ENCODE assay signal across 10 cellular contexts in the genomic region with DNA sequence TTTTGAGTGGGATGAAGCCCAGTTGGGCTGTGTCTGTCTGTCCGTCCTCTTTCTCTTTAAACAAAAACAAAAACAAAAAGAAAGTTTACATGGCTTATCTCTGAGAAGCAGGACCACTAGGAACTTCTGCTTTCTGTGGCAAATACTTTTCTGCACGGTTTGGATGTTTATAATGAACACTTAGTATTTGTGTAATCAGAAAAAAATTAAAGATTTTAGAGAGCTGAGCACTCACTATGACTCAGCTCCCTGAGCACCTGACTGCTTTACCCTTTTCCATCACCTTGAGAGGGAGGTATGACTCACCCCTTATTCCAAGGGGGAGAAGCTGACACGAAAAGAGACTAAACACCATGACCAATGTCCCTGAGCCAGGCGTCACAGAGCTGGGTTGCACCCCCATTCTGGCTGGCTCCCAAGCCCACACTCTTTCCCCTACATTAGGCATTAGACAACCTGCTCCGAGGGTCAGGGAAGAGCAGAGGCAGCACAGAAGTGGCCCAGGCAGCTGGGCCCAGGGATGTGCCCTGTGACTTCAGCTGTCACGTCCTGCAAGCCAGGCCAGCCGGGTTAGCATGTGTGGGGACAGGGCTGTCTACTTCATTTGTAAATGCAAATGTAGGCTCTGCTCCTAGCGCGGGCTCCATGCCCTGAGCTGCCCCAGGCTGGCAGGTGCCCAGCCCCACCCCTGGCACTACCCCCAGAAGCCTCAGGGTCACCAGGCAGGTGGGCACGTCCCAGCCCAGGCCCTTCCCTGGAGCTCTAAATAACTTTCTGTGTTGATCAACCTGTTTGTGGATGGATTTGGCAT. TPM values are rescaled to one million over a fixed set of nuclear protein-coding genes. Genes with fewer than 3 reads are reported as not detected.
DNase-seq lines count a peak whose midpoint lies in the region; ATAC-seq and TF ChIP-seq lines count a peak whose summit lies in the region.
"Had no signal": no experiment of that assay in that cellular context is flagged by ENCODE, and none has a peak within 500 bp of the region (broad histone marks: within the 10 kb centered on the region; RNA-seq: fewer than 3 reads in every experiment).

No MANE protein-coding gene starts in this region.

- H3K27me3 ChIP-seq in right atrium auricular region = no peaks in the 10 kb centered on the region
- no peaks in the 10 kb centered on the region for H3K27me3 ChIP-seq in upper lobe of left lung

- H3K4me1 ChIP-seq in right atrium auricular region = peaks cover 0 to 12% of the 10 kb centered on the region in 2 donors
- peaks cover 0 to 17% (median 5%) of the 10 kb centered on the region in 4 donors for H3K4me1 ChIP-seq in upper lobe of left lung

- H3K36me3 Mint-ChIP-seq in activated naive CD4-positive, alpha-beta T cell treated with anti-CD3 and anti-CD28 coated beads, Interleukin-2, amount 50 U/mL, for 24 hours = no peaks in the 10 kb centered on the region
- no peaks in the 10 kb centered on the region for H3K36me3 Mint-ChIP-seq in activated naive CD4-positive, alpha-beta T cell treated with anti-CD3 and anti-CD28 coated beads, Interleukin-2, amount 10 ng/mL, durations not matched to agents 7 days and 5 days
- no peaks in the 10 kb centered on the region for H3K36me3 Mint-ChIP-seq in activated T-helper 1 cell treated with anti-CD3 and anti-CD28 coated beads, Interleukin-12 subunit alpha, Interleukin-12 subunit beta, Interleukin-2, Interleukin-4 antibody, amounts not matched to agents 30 ng/mL and 10 ng/mL and 1 ng/mL, durations not matched to agents 14 hours and 24 hours and 36 hours (ENCODE audit: low read depth)

- no peaks in the 10 kb centered on the region for H3K9me3 ChIP-seq in right atrium auricular region
- H3K9me3 ChIP-seq in upper lobe of left lung = no peaks in the 10 kb centered on the region

- TF ChIP-seq POLR2A in upper lobe of left lung (IDR thresholded peaks at IDR 0.05) = no peak

- intact Hi-C loops in activated T-helper 1 cell treated with anti-CD3 and anti-CD28 coated beads, Interleukin-12 subunit alpha, Interleukin-12 subunit beta, Interleukin-2, Interleukin-4 antibody, amounts not matched to agents 30 ng/mL and 10 ng/mL and 1 ng/mL, durations not matched to agents 14 hours and 24 hours and 36 hours (cut with micrococcal nuclease) = no loop called here

- H3K27ac ChIP-seq in right atrium auricular region (peak overlapping the region; percentile 56 to 59), upper lobe of left lung (peak overlapping the region; percentile 34 to 86 (median 67))

- 18 to 19% methylated on average over 8 to 9 of the region's 10 CpGs for WGBS in upper lobe of left lung, 2 donors

- H3K36me3 ChIP-seq in right atrium auricular region = no peaks in the 10 kb centered on the region
- no peaks in the 10 kb centered on the region for H3K36me3 ChIP-seq in upper lobe of left lung

- TF ChIP-seq EP300 in upper lobe of left lung (IDR thresholded peaks at IDR 0.05) = peak in 2 of 4 donors; percentile 16 to 89

- peak; percentile 34 for ATAC-seq in SK-N-SH treated with all-trans-retinoic acid at 6 μM for 48 hours
- peak; percentile 45 to 81 for ATAC-seq in upper lobe of left lung (ENCODE audit: low FRiP score in 2 of 2)

- peaks cover 6% of the 10 kb centered on the region for H3K27me3 Mint-ChIP-seq in activated naive CD4-positive, alpha-beta T cell treated with anti-CD3 and anti-CD28 coated beads, Interleukin-2, amount 50 U/mL, for 24 hours
- peaks cover 24% of the 10 kb centered on the region for H3K27me3 Mint-ChIP-seq in activated naive CD4-positive, alpha-beta T cell treated with anti-CD3 and anti-CD28 coated beads, Interleukin-2, amount 10 ng/mL, durations not matched to agents 7 days and 5 days
- no peaks in the 10 kb centered on the region for H3K27me3 Mint-ChIP-seq in activated T-helper 1 cell treated with anti-CD3 and anti-CD28 coated beads, Interleukin-12 subunit alpha, Interleukin-12 subunit beta, Interleukin-2, Interleukin-4 antibody, amounts not matched to agents 30 ng/mL and 10 ng/mL and 1 ng/mL, durations not matched to agents 14 hours and 24 hours and 36 hours (ENCODE audit: insufficient read depth)

- no peak for TF ChIP-seq CTCF in right atrium auricular region (IDR thresholded peaks at IDR 0.05)
- TF ChIP-seq CTCF in upper lobe of left lung (IDR thresholded peaks at IDR 0.05) = no peak

- peaks cover 5% of the 10 kb centered on the region for H3K4me1 Mint-ChIP-seq in activated naive CD4-positive, alpha-beta T cell treated with anti-CD3 and anti-CD28 coated beads, Interleukin-2, amount 50 U/mL, for 24 hours
- no peaks in the 10 kb centered on the region for H3K4me1 Mint-ChIP-seq in activated naive CD4-positive, alpha-beta T cell treated with anti-CD3 and anti-CD28 coated beads, Interleukin-2, amount 10 ng/mL, durations not matched to agents 7 days and 5 days
- peaks cover 7% of the 10 kb centered on the region for H3K4me1 Mint-ChIP-seq in activated T-helper 1 cell treated with anti-CD3 and anti-CD28 coated beads, Interleukin-12 subunit alpha, Interleukin-12 subunit beta, Interleukin-2, Interleukin-4 antibody, amounts not matched to agents 30 ng/mL and 10 ng/mL and 1 ng/mL, durations not matched to agents 14 hours and 24 hours and 36 hours (ENCODE audit: low read depth)

- H3K9me3 Mint-ChIP-seq in activated naive CD4-positive, alpha-beta T cell treated with anti-CD3 and anti-CD28 coated beads, Interleukin-2, amount 50 U/mL, for 24 hours = no peaks in the 10 kb centered on the region
- no peaks in the 10 kb centered on the region for H3K9me3 Mint-ChIP-seq in activated naive CD4-positive, alpha-beta T cell treated with anti-CD3 and anti-CD28 coated beads, Interleukin-2, amount 10 ng/mL, durations not matched to agents 7 days and 5 days
- no peaks in the 10 kb centered on the region for H3K9me3 Mint-ChIP-seq in activated T-helper 1 cell treated with anti-CD3 and anti-CD28 coated beads, Interleukin-12 subunit alpha, Interleukin-12 subunit beta, Interleukin-2, Interleukin-4 antibody, amounts not matched to agents 30 ng/mL and 10 ng/mL and 1 ng/mL, durations not matched to agents 14 hours and 24 hours and 36 hours
- H3K9me3 Mint-ChIP-seq: dendritic cell treated with granulocyte-macrophage colony-stimulating factor and Interleukin-4, amounts not matched to agents 40 ng/mL and 50 ng/mL, for 4 days had no signal

- H3K4me3 ChIP-seq in right atrium auricular region (no peak overlapping the region), upper lobe of left lung (no peak overlapping the region)

- H3K27ac Mint-ChIP-seq in activated naive CD4-positive, alpha-beta T cell treated with anti-CD3 and anti-CD28 coated beads, Interleukin-2, amount 50 U/mL, for 24 hours = peak overlapping the region; percentile 8
- H3K27ac Mint-ChIP-seq in activated naive CD4-positive, alpha-beta T cell treated with anti-CD3 and anti-CD28 coated beads, Interleukin-2, amount 10 ng/mL, durations not matched to agents 7 days and 5 days = no peak overlapping the region
- no peak overlapping the region for H3K27ac Mint-ChIP-seq in activated T-helper 1 cell treated with anti-CD3 and anti-CD28 coated beads, Interleukin-12 subunit alpha, Interleukin-12 subunit beta, Interleukin-2, Interleukin-4 antibody, amounts not matched to agents 30 ng/mL and 10 ng/mL and 1 ng/mL, durations not matched to agents 14 hours and 24 hours and 36 hours
- H3K27ac Mint-ChIP-seq: dendritic cell treated with granulocyte-macrophage colony-stimulating factor and Interleukin-4, amounts not matched to agents 40 ng/mL and 50 ng/mL, for 4 days had no signal

- peak overlapping the region; percentile 19 for H3K4me3 Mint-ChIP-seq in activated naive CD4-positive, alpha-beta T cell treated with anti-CD3 and anti-CD28 coated beads, Interleukin-2, amount 50 U/mL, for 24 hours
- H3K4me3 Mint-ChIP-seq in activated naive CD4-positive, alpha-beta T cell treated with anti-CD3 and anti-CD28 coated beads, Interleukin-2, amount 10 ng/mL, durations not matched to agents 7 days and 5 days = no peak overlapping the region
- H3K4me3 Mint-ChIP-seq in activated T-helper 1 cell treated with anti-CD3 and anti-CD28 coated beads, Interleukin-12 subunit alpha, Interleukin-12 subunit beta, Interleukin-2, Interleukin-4 antibody, amounts not matched to agents 30 ng/mL and 10 ng/mL and 1 ng/mL, durations not matched to agents 14 hours and 24 hours and 36 hours = no peak overlapping the region
- H3K4me3 Mint-ChIP-seq: dendritic cell treated with granulocyte-macrophage colony-stimulating factor and Interleukin-4, amounts not matched to agents 40 ng/mL and 50 ng/mL, for 4 days had no signal

- CTCF ChIA-PET in activated naive CD4-positive, alpha-beta T cell treated with anti-CD3 and anti-CD28 coated beads, Interleukin-2, amount 10 ng/mL, durations not matched to agents 7 days and 5 days (lab: Charles Lee) = no interaction called here

- DNase-seq in activated naive CD4-positive, alpha-beta T cell treated with anti-CD3 and anti-CD28 coated beads, Interleukin-2, amount 10 ng/mL, durations not matched to agents 7 days and 5 days = no peak
- DNase-seq in right atrium auricular region (ENCODE audit: low spot score) = peak; percentile 64
- peak in 1 of 2 donors; percentile 81 for DNase-seq in upper lobe of left lung
- DNase-seq in activated T-helper 1 cell treated with anti-CD3 and anti-CD28 coated beads, Interleukin-12 subunit alpha, Interleukin-12 subunit beta, Interleukin-2, Interleukin-4 antibody, amounts not matched to agents 30 ng/mL and 10 ng/mL and 1 ng/mL, durations not matched to agents 14 hours and 24 hours and 36 hours (ENCODE audit: low spot score) = no peak
- no peak for DNase-seq in middle frontal gyrus (ENCODE audit: extremely low spot score, low spot score)
- no peak for DNase-seq in NCI-H1048 (lab: John Stamatoyannopoulos, UW)
- DNase-seq: NCI-H446 treated with DMSO at 0.1 percent for 48 hours had no signal

TF ChIP-seq in SK-N-SH treated with all-trans-retinoic acid at 6 μM for 48 hours, 23 proteins besides CTCF, POLR2A, EP300 and RAD21 (continues in another document):
- TF ChIP-seq ZNF8 (CRISPR knock-in tag; IDR thresholded peaks at IDR 0.05) = no peak
- no peak for TF ChIP-seq ZNF565 (CRISPR knock-in tag; conservative IDR thresholded peaks at IDR 0.05; ENCODE audit: low read depth)
- no peak for TF ChIP-seq TCF4 (CRISPR knock-in tag; IDR thresholded peaks at IDR 0.05; ENCODE audit: borderline replicate concordance)
- no peak for TF ChIP-seq ESRRG (CRISPR knock-in tag; IDR thresholded peaks at IDR 0.05)
- TF ChIP-seq ARNTL (CRISPR knock-in tag; IDR thresholded peaks at IDR 0.05; ENCODE audit: borderline replicate concordance, low read depth) = no peak
- TF ChIP-seq PPARA (CRISPR knock-in tag; IDR thresholded peaks at IDR 0.05; ENCODE audit: borderline replicate concordance) = no peak
- TF ChIP-seq ISL1 (CRISPR knock-in tag; IDR thresholded peaks at IDR 0.05) = no peak

RNA-seq across cellular contexts. Expression of a gene that starts 30.4 kb away (rescaled TPM):
- total RNA-seq in right atrium auricular region (1 to 10 TPM; 4.0 to 8.4 TPM), upper lobe of left lung (10 to 100 TPM; 26.9 to 65.2 (median 36.7) TPM)
- total RNA-seq in activated T-helper 1 cell treated with anti-CD3 and anti-CD28 coated beads, Interleukin-12 subunit alpha, Interleukin-12 subunit beta, Interleukin-2, Interleukin-4 antibody, amounts not matched to agents 30 ng/mL and 10 ng/mL and 1 ng/mL, durations not matched to agents 14 hours and 24 hours and 36 hours = 0.23 and 0.81 TPM in 2 replicates
